Comparison of ENCODE assay signal across 22 cellular contexts in genomic region chr20:53045941-53046340, GRCh38.
DNase-seq lines count a peak whose midpoint lies in the region; ATAC-seq and TF ChIP-seq lines count a peak whose summit lies in the region.
"Had no signal": no experiment of that assay in that cellular context is flagged by ENCODE, and none has a peak within 500 bp of the region (broad histone marks: within the 10 kb centered on the region; RNA-seq: fewer than 3 reads in every experiment).

No MANE protein-coding gene starts in this region.

- H4K20me1 ChIP-seq in Karpas-422 (ENCODE audit: insufficient read depth, low read depth, low read length): no peaks in the 10 kb centered on the region

- H3K4me3 ChIP-seq in body of pancreas (no peak overlapping the region), fibroblast of pulmonary artery (replicated peaks; ENCODE audit: low read depth, low read length) (no peak overlapping the region), mesodermal cell (ENCODE audit: extremely low read depth, insufficient read depth, low read length, poor library complexity, severe bottlenecking) (no peak overlapping the region), uterus (no peak overlapping the region), Karpas-422 (ENCODE audit: low read length) (no peak overlapping the region), foreskin fibroblast (ENCODE audit: low read depth in 1 of 2, low read length in 2 of 2) (no peak overlapping the region)
- H3K4me3 ChIP-seq: GM23248, SJCRH30 had no signal

- no peaks in the 10 kb centered on the region for H3K27me3 ChIP-seq in body of pancreas
- no peaks in the 10 kb centered on the region for H3K27me3 ChIP-seq in uterus
- no peaks in the 10 kb centered on the region for H3K27me3 ChIP-seq in Karpas-422 (ENCODE audit: low read length)

- WGBS in body of pancreas, 2 donors: 60 to 66% methylated on average over 6 to 7 of the region's 7 CpGs
- WGBS in mesodermal cell (ENCODE audit: insufficient coverage in 2 of 2), 2 experiments: 73 to 95% methylated on average over 5 to 6 of the region's 7 CpGs

- H3K9ac ChIP-seq in Karpas-422 (ENCODE audit: low read length): no peak overlapping the region
- H3K9ac ChIP-seq: GM23248 had no signal

- TF ChIP-seq CTCF in body of pancreas (IDR thresholded peaks at IDR 0.05): no peak
- no peak for TF ChIP-seq CTCF in fibroblast of pulmonary artery (IDR thresholded peaks at IDR 0.05; ENCODE audit: low read length, missing control alignments)
- no peak for TF ChIP-seq CTCF in uterus (IDR thresholded peaks at IDR 0.05)
- TF ChIP-seq CTCF in foreskin fibroblast (IDR thresholded peaks at IDR 0.05; ENCODE audit: low read depth, low read length): no peak

- no peaks in the 10 kb centered on the region for H3K9me2 ChIP-seq in Karpas-422 (replicated peaks; ENCODE audit: insufficient read depth, low read length)

- intact Hi-C loops in body of pancreas (cut with DNase I) (no loop called here), uterus (cut with DNase I; ENCODE audit: low total_unique reads) (no loop called here)

- peak overlapping the region in 1 of 4 donors; percentile 24 for H3K27ac ChIP-seq in body of pancreas
- peak overlapping the region; percentile 87 for H3K27ac ChIP-seq in mesodermal cell (ENCODE audit: low read depth, low read length, severe bottlenecking)
- H3K27ac ChIP-seq in uterus: no peak overlapping the region
- H3K27ac ChIP-seq in Karpas-422 (ENCODE audit: low read length): no peak overlapping the region
- H3K27ac ChIP-seq: GM23248, SJCRH30 had no signal

- no peak overlapping the region for H3K4me2 ChIP-seq in Karpas-422 (ENCODE audit: low read depth, low read length, poor library complexity, severe bottlenecking)

- DNase-seq in body of pancreas (peak in 2 of 4 donors; percentile 18 to 51), fibroblast of pulmonary artery (ENCODE audit: low read depth) (peak; percentile 19), uterus (peak; percentile 47 to 53), Karpas-422 (no peak), SW 1271 (lab: John Stamatoyannopoulos, UW) (no peak), foreskin fibroblast (no peak)
- DNase-seq: C1 segment of cervical spinal cord; COR-L47; DMS53; GM23248; H7; MM.1S; NCI-H1417; NCI-H1694; NCI-H2029 treated with DMSO at 0.1 percent for 48 hours; NCI-H446 treated with DMSO at 0.1 percent for 48 hours; NCI-H526; NCI-H82; NK-92 treated with Interleukin-12 subunit alpha and Interleukin-12 subunit beta, amount 100 ng/mL, for 24 hours; PC-3; SJCRH30 had no signal

- no peaks in the 10 kb centered on the region for H3K9me3 ChIP-seq in body of pancreas
- H3K9me3 ChIP-seq in mesodermal cell (ENCODE audit: control insufficient read depth, low read length): peaks cover 4% of the 10 kb centered on the region
- no peaks in the 10 kb centered on the region for H3K9me3 ChIP-seq in uterus
- peaks cover 46% of the 10 kb centered on the region for H3K9me3 ChIP-seq in Karpas-422 (ENCODE audit: low read length)
- H3K9me3 ChIP-seq: SJCRH30 had no signal

- H3K36me3 ChIP-seq in body of pancreas (replicated peaks in 1 of 2; ENCODE audit: insufficient read depth in 1 of 2, low read depth in 2 of 2): no peaks in the 10 kb centered on the region
- no peaks in the 10 kb centered on the region for H3K36me3 ChIP-seq in mesodermal cell (ENCODE audit: control insufficient read depth, insufficient read depth, low read length)
- no peaks in the 10 kb centered on the region for H3K36me3 ChIP-seq in uterus
- no peaks in the 10 kb centered on the region for H3K36me3 ChIP-seq in Karpas-422 (ENCODE audit: insufficient read depth, low read length)
- H3K36me3 ChIP-seq: SJCRH30 had no signal

- TF ChIP-seq POLR2A in body of pancreas (IDR thresholded peaks at IDR 0.05) (no peak), uterus (IDR thresholded peaks at IDR 0.05) (no peak)

- peak; percentile 58 for ATAC-seq in body of pancreas
- ATAC-seq: PC-3 had no signal

- H3K4me1 ChIP-seq in body of pancreas: peaks cover 4% of the 10 kb centered on the region
- no peaks in the 10 kb centered on the region for H3K4me1 ChIP-seq in mesodermal cell (ENCODE audit: control insufficient read depth, insufficient read depth, low read length, poor library complexity, severe bottlenecking)
- H3K4me1 ChIP-seq in uterus: peaks cover 4% of the 10 kb centered on the region in 2 donors
- no peaks in the 10 kb centered on the region for H3K4me1 ChIP-seq in Karpas-422 (ENCODE audit: low read length)

- H2AFZ ChIP-seq in Karpas-422 (ENCODE audit: low read length): no peak overlapping the region
- H2AFZ ChIP-seq: GM23248 had no signal

- no peaks in the 10 kb centered on the region for H3K79me2 ChIP-seq in Karpas-422 (ENCODE audit: low read length)

Comparison
In these comparisons a context has a peak if more than half of its experiments do, and no peak if none do; other contexts are left out.
1. DNase-seq: peak in fibroblast of pulmonary artery (single experiment) and uterus (2 of 2); none in Karpas-422 (single experiment), SW 1271 (0 of 2) and foreskin fibroblast (0 of 2).